In genomic region chr1:202153284-202153683, GRCh38 we compare ENCODE assay signal across 31 cellular contexts. TPM values are rescaled to one million over a fixed set of nuclear protein-coding genes. Genes with fewer than 3 reads are reported as not detected.
DNase-seq lines count a peak whose midpoint lies in the region; ATAC-seq and TF ChIP-seq lines count a peak whose summit lies in the region.
"Had no signal": no experiment of that assay in that cellular context is flagged by ENCODE, and none has a peak within 500 bp of the region (broad histone marks: within the 10 kb centered on the region; RNA-seq: fewer than 3 reads in every experiment).

No MANE protein-coding gene starts in this region.

- H3K36me3 ChIP-seq in WERI-Rb-1 (no peaks in the 10 kb centered on the region), ovary (no peaks in the 10 kb centered on the region)
- H3K36me3 ChIP-seq: BE2C, right atrium auricular region, thoracic aorta had no signal

- ATAC-seq in activated T-cell treated with anti-CD3 and anti-CD28 coated beads, Interleukin-2, amount 50 U/mL, for 72 hours (replicated peaks in 1 of 2): no peak
- ATAC-seq in GM21367 (IDR thresholded peaks at IDR 0.05; ENCODE audit: unreplicated experiment): no peak
- ATAC-seq in HG03565 (IDR thresholded peaks at IDR 0.05; ENCODE audit: unreplicated experiment): no peak
- ATAC-seq: left lobe of liver, Panc1 had no signal

- H3K27me3 Mint-ChIP-seq in activated T-cell treated with anti-CD3 and anti-CD28 coated beads, Interleukin-2, amount 50 U/mL, for 72 hours (ENCODE audit: low read depth): no peaks in the 10 kb centered on the region
- peaks cover 1 to 4% (median 4%) of the 10 kb centered on the region in 3 donors for H3K27me3 Mint-ChIP-seq in immature natural killer cell (ENCODE audit: low read depth in 3 of 3)

- H3K9me3 ChIP-seq in WERI-Rb-1 (ENCODE audit: severe bottlenecking) (no peaks in the 10 kb centered on the region), ovary (no peaks in the 10 kb centered on the region)
- H3K9me3 ChIP-seq: BE2C, right atrium auricular region, thoracic aorta had no signal

- no peak for TF ChIP-seq POLR2A in ovary (IDR thresholded peaks at IDR 0.05)

- peaks cover 51% of the 10 kb centered on the region for H3K4me1 Mint-ChIP-seq in activated T-cell treated with anti-CD3 and anti-CD28 coated beads, Interleukin-2, amount 50 U/mL, for 72 hours (ENCODE audit: low read depth)
- peaks cover 31 to 32% of the 10 kb centered on the region in 2 donors for H3K4me1 Mint-ChIP-seq in immature natural killer cell

- H3K27ac Mint-ChIP-seq in activated T-cell treated with anti-CD3 and anti-CD28 coated beads, Interleukin-2, amount 50 U/mL, for 72 hours: peak overlapping the region; percentile 74
- H3K27ac Mint-ChIP-seq in immature natural killer cell: peak overlapping the region in 5 of 6 donors; percentile 0 to 78 (median 55)

- H3K4me3 ChIP-seq in WERI-Rb-1 (ENCODE audit: low read depth, low read length) (no peak overlapping the region), ovary (no peak overlapping the region)
- H3K4me3 ChIP-seq: GM23248, right atrium auricular region, thoracic aorta had no signal

- no peak for TF ChIP-seq EP300 in ovary (IDR thresholded peaks at IDR 0.05)

- H3K4me1 ChIP-seq in ovary (ENCODE audit: insufficient read depth): no peaks in the 10 kb centered on the region

- 76 to 79% (median 77%) methylated on average over 4 of the region's 4 CpGs for WGBS in ovary, 3 donors

- DNase-seq in activated T-cell treated with anti-CD3 and anti-CD28 coated beads, Interleukin-2, amount 50 U/mL, for 72 hours: no peak
- DNase-seq in activated T-cell treated with anti-CD3 and anti-CD28 coated beads, Interleukin-2, amount 50 U/mL, for 48 hours: no peak
- DNase-seq in WERI-Rb-1 (peak; percentile 80), immature natural killer cell (no peak), ovary (no peak)
- DNase-seq: activated CD4-positive, alpha-beta T cell treated with anti-CD3 and anti-CD28 coated beads, Interleukin-2, amount 50 U/mL, for 1 hour; activated CD8-positive, alpha-beta memory T cell treated with anti-CD3 and anti-CD28 coated beads, Interleukin-2, amount 50 U/mL, for 48 hours; activated gamma-delta T cell; BE2C; central memory CD4-positive, alpha-beta T cell; COR-L47; DMS79; GF-D8; glutamatergic neuron; GM23248; MV-4-11; NCI-H1436 treated with DMSO at 0.1 percent for 48 hours; NCI-H226; NCI-H69; nephron progenitor cell; SHP77; small intestine; stimulated activated naive CD4-positive, alpha-beta T cell treated with Interleukin-2 at 50 U/mL for 16 hours; T1000 had no signal

- H3K36me3 Mint-ChIP-seq in activated T-cell treated with anti-CD3 and anti-CD28 coated beads, Interleukin-2, amount 50 U/mL, for 72 hours (ENCODE audit: insufficient read depth in 2 of 2): peaks cover 20 to 57% of the 10 kb centered on the region in 2 donors
- peaks cover 20 to 55% (median 39%) of the 10 kb centered on the region in 3 donors for H3K36me3 Mint-ChIP-seq in immature natural killer cell

- H3K4me3 Mint-ChIP-seq in activated T-cell treated with anti-CD3 and anti-CD28 coated beads, Interleukin-2, amount 50 U/mL, for 72 hours: no peak overlapping the region
- no peak overlapping the region for H3K4me3 Mint-ChIP-seq in immature natural killer cell
- H3K4me3 Mint-ChIP-seq: nephron progenitor cell had no signal

- H3K27ac ChIP-seq in WERI-Rb-1 (peak overlapping the region; percentile 13), ovary (no peak overlapping the region)
- H3K27ac ChIP-seq: GM23248, right atrium auricular region, thoracic aorta had no signal

- intact Hi-C loops in ovary (cut with DNase I): no loop called here

- H3K9me3 Mint-ChIP-seq in activated T-cell treated with anti-CD3 and anti-CD28 coated beads, Interleukin-2, amount 50 U/mL, for 72 hours: no peaks in the 10 kb centered on the region
- no peaks in the 10 kb centered on the region for H3K9me3 Mint-ChIP-seq in immature natural killer cell
- H3K9me3 Mint-ChIP-seq: nephron progenitor cell had no signal

- TF ChIP-seq CTCF in WERI-Rb-1 (IDR thresholded peaks at IDR 0.05; ENCODE audit: low read depth, low read length) (no peak), ovary (IDR thresholded peaks at IDR 0.05) (no peak)

- no peaks in the 10 kb centered on the region for H3K27me3 ChIP-seq in WERI-Rb-1 (ENCODE audit: insufficient read depth, low read depth, severe bottlenecking)
- no peaks in the 10 kb centered on the region for H3K27me3 ChIP-seq in ovary
- H3K27me3 ChIP-seq: BE2C, right atrium auricular region had no signal

RNA-seq across cellular contexts. Expression of gene PTPN7, which starts 7.1 kb away (rescaled TPM):
- 100 to 1,000 TPM; 196 to 201 TPM for total RNA-seq in activated T-cell treated with anti-CD3 and anti-CD28 coated beads, Interleukin-2, amount 50 U/mL, for 72 hours
- polyA plus RNA-seq in immature natural killer cell: 100 to 1,000 TPM in 1 of 3 donors, 10 to 100 TPM in 2; 55.4 to 126 (median 58.4) TPM
- 1 to 10 TPM in 5 of 7 donors, under 1 TPM in 2; 0.58 to 4.8 (median 1.7) TPM for total RNA-seq in ovary
- 10 to 100 TPM in 1 of 2 donors, under 1 TPM in 1; 0.98 to 15.4 TPM for polyA plus RNA-seq in ovary
- total RNA-seq: GM23248, LHCN-M2 had no signal
- polyA plus RNA-seq: GM23248 had no signal

RNA-seq across cellular contexts. Expression of gene ARL8A, which starts 8.7 kb away (rescaled TPM):
- 10 to 100 TPM; 58.1 to 77.1 TPM for total RNA-seq in activated T-cell treated with anti-CD3 and anti-CD28 coated beads, Interleukin-2, amount 50 U/mL, for 72 hours
- polyA plus RNA-seq in immature natural killer cell (10 to 100 TPM in 2 of 3 donors, 1 to 10 TPM in 1; 9.7 to 15.0 (median 11.0) TPM), ovary (10 to 100 TPM; 26.6 to 65.8 TPM)
- 10 to 100 TPM; 20.0 to 95.9 (median 67.6) TPM for total RNA-seq in ovary

RNA-seq across cellular contexts. Expression of gene GPR37L1, which starts 30.6 kb away (rescaled TPM):
- not detected for total RNA-seq in activated T-cell treated with anti-CD3 and anti-CD28 coated beads, Interleukin-2, amount 50 U/mL, for 72 hours
- polyA plus RNA-seq in immature natural killer cell (under 1 TPM in 2 of 3 donors, not detected in 1; 0.10 to 0.16 TPM), ovary (under 1 TPM; 0.01 to 0.03 TPM)
- total RNA-seq in ovary: under 1 TPM in 5 of 7 donors, not detected in 2; 0.10 to 0.34 (median 0.13) TPM
- total RNA-seq: GM23248, left lobe of liver, thoracic aorta had no signal

RNA-seq across cellular contexts. Expression of gene LGR6, which starts 40.3 kb away (rescaled TPM):
- under 1 TPM; 0.22 to 0.69 TPM for total RNA-seq in activated T-cell treated with anti-CD3 and anti-CD28 coated beads, Interleukin-2, amount 50 U/mL, for 72 hours
- polyA plus RNA-seq in immature natural killer cell: 10 to 100 TPM; 10.9 to 26.8 (median 21.1) TPM
- 10 to 100 TPM in 1 of 7 donors, 1 to 10 TPM in 3, under 1 TPM in 3; 0.24 to 12.4 (median 1.4) TPM for total RNA-seq in ovary
- polyA plus RNA-seq in ovary: 1 to 10 TPM; 1.1 to 1.9 TPM
- total RNA-seq: GM23248, LHCN-M2 had no signal
- polyA plus RNA-seq: GM23248 had no signal

Comparison
In these comparisons a context has a peak if more than half of its experiments do, and no peak if none do; other contexts are left out.
1. RNA of gene PTPN7, which starts 7.1 kb away (total RNA-seq): 196 to 201 TPM in activated T-cell treated with anti-CD3 and anti-CD28 coated beads, Interleukin-2, amount 50 U/mL, for 72 hours; 0.58 to 4.8 TPM in ovary; every median in the first group is over 10 times any median in the second.